ENCODE assay signal across 2 cellular contexts in genomic region chr18:7593194-7593819, GRCh38.
TF ChIP-seq lines count a peak whose summit lies in the region.

No MANE protein-coding gene starts in this region.

TF ChIP-seq in SK-N-SH treated with all-trans-retinoic acid at 6 μM for 48 hours, 23 proteins besides CTCF, POLR2A, EP300 and RAD21 (continued from another document):
- 0 out of 2 replicates have a peak, but pooled peaks have one; percentile 43 for TF ChIP-seq TSHZ2 (CRISPR knock-in tag; IDR thresholded peaks at IDR 0.05)
- no peak for TF ChIP-seq SNAI2 (CRISPR knock-in tag; IDR thresholded peaks at IDR 0.05)

TF ChIP-seq in neural cell, 6 proteins besides CTCF, POLR2A, EP300 and RAD21 (continued from another document):
- TF ChIP-seq REST (IDR thresholded peaks at IDR 0.05; ENCODE audit: borderline replicate concordance) (peak; percentile 71), SMC3 (conservative IDR thresholded peaks at IDR 0.05; ENCODE audit: poor library complexity) (no peak), MXI1 (conservative IDR thresholded peaks at IDR 0.05; ENCODE audit: poor library complexity, severe bottlenecking) (no peak), EZH2 (IDR thresholded peaks at IDR 0.05; ENCODE audit: borderline replicate concordance, insufficient read depth, low read length, poor library complexity, severe bottlenecking) (no peak)
